Comparison of ENCODE assay signal across 25 cellular contexts in the genomic region with DNA sequence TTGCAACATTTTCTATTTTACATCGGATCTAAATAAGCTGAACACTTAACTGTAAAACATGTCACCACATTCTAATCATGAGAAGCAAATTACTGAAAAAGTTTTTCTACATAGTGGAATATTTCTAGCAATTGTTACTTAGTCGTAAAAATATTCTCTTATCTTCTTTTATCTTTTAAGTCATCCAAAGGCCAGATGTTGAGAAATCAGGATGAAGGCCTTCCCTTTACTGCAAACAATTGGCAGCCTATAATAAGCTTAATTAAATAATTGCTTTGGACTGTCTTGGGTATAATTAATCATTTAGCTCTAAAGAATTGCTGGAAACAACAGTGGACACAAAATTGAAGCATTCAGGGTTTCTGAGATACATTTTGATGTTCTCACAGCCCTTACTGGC.
DNase-seq lines count a peak whose midpoint lies in the region; ATAC-seq, FAIRE-seq and TF ChIP-seq lines count a peak whose summit lies in the region.
"Had no signal": no experiment of that assay in that cellular context is flagged by ENCODE, and none has a peak within 500 bp of the region (broad histone marks: within the 10 kb centered on the region; RNA-seq: fewer than 3 reads in every experiment).

No MANE protein-coding gene starts in this region.

- H3K9ac ChIP-seq in HUES6 (ENCODE audit: low read length): no peak overlapping the region
- no peak overlapping the region for H3K9ac ChIP-seq in astrocyte (ENCODE audit: low read length)
- H3K9ac ChIP-seq: GM23248 had no signal

- H3K27ac Mint-ChIP-seq in astrocyte (ENCODE audit: unreplicated experiment) (no peak overlapping the region), mesothelial cell of epicardium (peak overlapping the region; percentile 33)
- no peak overlapping the region for H3K27ac Mint-ChIP-seq in activated naive CD4-positive, alpha-beta T cell treated with anti-CD3 and anti-CD28 coated beads, Interleukin-2, amount 10 ng/mL, durations not matched to agents 7 days and 5 days
- H3K27ac Mint-ChIP-seq: CD4-positive, alpha-beta T cell had no signal

- no peaks in the 10 kb centered on the region for H4K20me1 ChIP-seq in astrocyte (ENCODE audit: insufficient read depth, low read length)

- no peak overlapping the region for H3K27ac ChIP-seq in A673 (ENCODE audit: low read depth, low read length, poor library complexity, severe bottlenecking)
- H3K27ac ChIP-seq in HUES6 (ENCODE audit: low read depth, low read length): peak overlapping the region; percentile 40; the same call in 1 of the 2 replicates
- no peak overlapping the region for H3K27ac ChIP-seq in astrocyte (ENCODE audit: low read depth, low read length)
- H3K27ac ChIP-seq: GM23248 had no signal

- H3K27me3 Mint-ChIP-seq in astrocyte (ENCODE audit: low read depth, unreplicated experiment) (no peaks in the 10 kb centered on the region), mesothelial cell of epicardium (ENCODE audit: low read depth) (no peaks in the 10 kb centered on the region)
- no peaks in the 10 kb centered on the region for H3K27me3 Mint-ChIP-seq in activated naive CD4-positive, alpha-beta T cell treated with anti-CD3 and anti-CD28 coated beads, Interleukin-2, amount 10 ng/mL, durations not matched to agents 7 days and 5 days
- H3K27me3 Mint-ChIP-seq: CD4-positive, alpha-beta T cell had no signal

- DNase-seq in A673 (ENCODE audit: low spot score) (peak; percentile 30), astrocyte (ENCODE audit: low read depth) (peak; percentile 84), mesothelial cell of epicardium (ENCODE audit: low spot score in 2 of 2, unreplicated experiment in 2 of 2) (no peak), NCI-H2196 treated with DMSO at 0.1 percent for 48 hours (lab: John Stamatoyannopoulos, UW; ENCODE audit: unreplicated experiment) (no peak), mucosa of descending colon (no peak)
- no peak for DNase-seq in activated naive CD4-positive, alpha-beta T cell treated with anti-CD3 and anti-CD28 coated beads, Interleukin-2, amount 10 ng/mL, durations not matched to agents 7 days and 5 days
- no peak for DNase-seq in activated CD4-positive, alpha-beta T cell treated with anti-CD3 and anti-CD28 coated beads, Interleukin-2, amount 50 U/mL, for 4 hours
- DNase-seq: Caco-2; CD4-positive, alpha-beta T cell; DMS153; GF-D8; GM23248; HCEC 1CT; KBM-7; NCI-H1436 treated with DMSO at 0.1 percent for 48 hours; NCI-H2029; NCI-H2171; NCI-H446; NCI-H526 treated with DMSO at 0.1 percent for 48 hours; NK-92 treated with Interleukin-12 subunit alpha and Interleukin-12 subunit beta, amount 100 ng/mL, for 24 hours had no signal

- no peak overlapping the region for H3K4me3 Mint-ChIP-seq in astrocyte (ENCODE audit: unreplicated experiment)
- H3K4me3 Mint-ChIP-seq in mesothelial cell of epicardium: no peak overlapping the region
- no peak overlapping the region for H3K4me3 Mint-ChIP-seq in activated naive CD4-positive, alpha-beta T cell treated with anti-CD3 and anti-CD28 coated beads, Interleukin-2, amount 10 ng/mL, durations not matched to agents 7 days and 5 days
- H3K4me3 Mint-ChIP-seq: CD4-positive, alpha-beta T cell had no signal

- no peak for FAIRE-seq in astrocyte (lab: Jason Lieb, UNC)
- FAIRE-seq: GM12878, HepG2, RCC 7860 had no signal

- no peaks in the 10 kb centered on the region for H3K4me1 Mint-ChIP-seq in astrocyte (ENCODE audit: low read depth, unreplicated experiment)
- peaks cover 34% of the 10 kb centered on the region for H3K4me1 Mint-ChIP-seq in mesothelial cell of epicardium
- no peaks in the 10 kb centered on the region for H3K4me1 Mint-ChIP-seq in activated naive CD4-positive, alpha-beta T cell treated with anti-CD3 and anti-CD28 coated beads, Interleukin-2, amount 10 ng/mL, durations not matched to agents 7 days and 5 days

- no TSS peak for BruUV-seq in A673 (replicated peaks; lab: Mats Ljungman, UMichigan)

- H2AFZ ChIP-seq in astrocyte (ENCODE audit: low read depth, low read length): no peak overlapping the region
- H2AFZ ChIP-seq: GM23248 had no signal

- H3K4me2 ChIP-seq in astrocyte (ENCODE audit: low read length): no peak overlapping the region

- H3K9me3 ChIP-seq in A673 (ENCODE audit: low read depth, low read length, poor library complexity, severe bottlenecking): no peaks in the 10 kb centered on the region
- H3K9me3 ChIP-seq in HUES6 (ENCODE audit: control insufficient read depth, insufficient read depth, low read depth, low read length): no peaks in the 10 kb centered on the region
- no peaks in the 10 kb centered on the region for H3K9me3 ChIP-seq in astrocyte (ENCODE audit: insufficient read depth, low read depth, low read length)
- no peaks in the 10 kb centered on the region for H3K9me3 ChIP-seq in mucosa of descending colon

- TF ChIP-seq CTCF in A673 (conservative IDR thresholded peaks at IDR 0.05; ENCODE audit: low read depth, low read length): no peak
- TF ChIP-seq CTCF in astrocyte (IDR thresholded peaks at IDR 0.05; ENCODE audit: insufficient read depth, low read depth, low read length): no peak
- no peak for TF ChIP-seq CTCF in mesothelial cell of epicardium (IDR thresholded peaks at IDR 0.05; ENCODE audit: unreplicated experiment)
- no peak for TF ChIP-seq CTCF in mucosa of descending colon (IDR thresholded peaks at IDR 0.05)

- H3K4me1 ChIP-seq in A673 (ENCODE audit: insufficient read depth, low read length, poor library complexity, severe bottlenecking) (peaks cover 18% of the 10 kb centered on the region), HUES6 (ENCODE audit: control insufficient read depth, insufficient read depth, low read length) (peaks cover 14% of the 10 kb centered on the region), astrocyte (ENCODE audit: insufficient read depth, low read length) (peaks cover 10% of the 10 kb centered on the region), mucosa of descending colon (ENCODE audit: low read depth) (no peaks in the 10 kb centered on the region)

- ATAC-seq in mucosa of descending colon: no peak
- ATAC-seq: GM12878, HepG2, Right ventricle myocardium inferior had no signal

- no peaks in the 10 kb centered on the region for H3K36me3 ChIP-seq in A673 (ENCODE audit: insufficient read depth, low read length, poor library complexity, severe bottlenecking)
- H3K36me3 ChIP-seq in HUES6 (ENCODE audit: control insufficient read depth, insufficient read depth, low read length): no peaks in the 10 kb centered on the region
- H3K36me3 ChIP-seq in astrocyte (ENCODE audit: insufficient read depth, low read length): peaks cover 10% of the 10 kb centered on the region
- H3K36me3 ChIP-seq in mucosa of descending colon (ENCODE audit: low read depth): no peaks in the 10 kb centered on the region

- intact Hi-C loops in A673 (cut with micrococcal nuclease; ENCODE audit: unreplicated experiment): no loop called here
- intact Hi-C loops in mucosa of descending colon (cut with DNase I, micrococcal nuclease): no loop called here

- POLR2A ChIA-PET in A673 (lab: Charles Lee; ENCODE audit: low non-redundant PET): no interaction called here

- H3K79me2 ChIP-seq in astrocyte (ENCODE audit: insufficient read depth, low read length): peaks cover 3% of the 10 kb centered on the region

- H3K9me3 Mint-ChIP-seq in astrocyte (ENCODE audit: unreplicated experiment) (no peaks in the 10 kb centered on the region), mesothelial cell of epicardium (no peaks in the 10 kb centered on the region)
- H3K9me3 Mint-ChIP-seq in activated naive CD4-positive, alpha-beta T cell treated with anti-CD3 and anti-CD28 coated beads, Interleukin-2, amount 10 ng/mL, durations not matched to agents 7 days and 5 days: no peaks in the 10 kb centered on the region
- H3K9me3 Mint-ChIP-seq: CD4-positive, alpha-beta T cell had no signal

- H3K36me3 Mint-ChIP-seq in astrocyte (ENCODE audit: low read depth, unreplicated experiment) (peaks cover 7% of the 10 kb centered on the region), mesothelial cell of epicardium (no peaks in the 10 kb centered on the region)
- no peaks in the 10 kb centered on the region for H3K36me3 Mint-ChIP-seq in activated naive CD4-positive, alpha-beta T cell treated with anti-CD3 and anti-CD28 coated beads, Interleukin-2, amount 10 ng/mL, durations not matched to agents 7 days and 5 days

- H3K27me3 ChIP-seq in A673 (replicated peaks; ENCODE audit: insufficient read depth, low read depth, low read length, poor library complexity) (no peaks in the 10 kb centered on the region), HUES6 (ENCODE audit: control insufficient read depth, insufficient read depth, low read length) (no peaks in the 10 kb centered on the region), astrocyte (ENCODE audit: insufficient read depth, low read length) (no peaks in the 10 kb centered on the region)

- H3K4me3 ChIP-seq in A673 (ENCODE audit: low read depth, low read length, poor library complexity, severe bottlenecking): no peak overlapping the region
- H3K4me3 ChIP-seq in HUES6 (ENCODE audit: low read depth, low read length): peak overlapping the region; percentile 5; the same call in 1 of the 2 replicates
- no peak overlapping the region for H3K4me3 ChIP-seq in astrocyte (ENCODE audit: insufficient read depth, low read depth, low read length)
- no peak overlapping the region for H3K4me3 ChIP-seq in mucosa of descending colon
- H3K4me3 ChIP-seq: GM12878, GM23248 had no signal

- CTCF ChIA-PET in A673 (lab: Charles Lee): no interaction called here
- CTCF ChIA-PET in activated naive CD4-positive, alpha-beta T cell treated with anti-CD3 and anti-CD28 coated beads, Interleukin-2, amount 10 ng/mL, durations not matched to agents 7 days and 5 days (lab: Charles Lee): no interaction called here

Comparison
In these comparisons a context has a peak if more than half of its experiments do, and no peak if none do; other contexts are left out.
1. DNase-seq: peak in A673 (single experiment) and astrocyte (single experiment); none in mesothelial cell of epicardium (0 of 2), NCI-H2196 treated with DMSO at 0.1 percent for 48 hours (single experiment), mucosa of descending colon (0 of 3), activated naive CD4-positive, alpha-beta T cell treated with anti-CD3 and anti-CD28 coated beads, Interleukin-2, amount 10 ng/mL, durations not matched to agents 7 days and 5 days (single experiment) and activated CD4-positive, alpha-beta T cell treated with anti-CD3 and anti-CD28 coated beads, Interleukin-2, amount 50 U/mL, for 4 hours (0 of 2).